18 cellular contexts compared by ENCODE assay signal in genomic region chr10:60707841-60708240, GRCh38.
"Had no signal": no experiment of that assay in that cellular context is flagged by ENCODE, and none has a peak within 500 bp of the region (broad histone marks: within the 10 kb centered on the region; RNA-seq: fewer than 3 reads in every experiment).

No MANE protein-coding gene starts in this region.

- H3K27ac ChIP-seq: epithelial cell of prostate, ovary, stomach, thoracic aorta had no signal

- H3K27me3 ChIP-seq: ovary, stomach had no signal

- H3K36me3 Mint-ChIP-seq: immature natural killer cell, naive B cell had no signal

- ATAC-seq: left cardiac atrium had no signal

- H3K4me3 Mint-ChIP-seq: activated CD8-positive, alpha-beta T cell treated with anti-CD3 and anti-CD28 coated beads, Interleukin-2, amount 10 ng/mL, durations not matched to agents 7 days and 5 days; immature natural killer cell; naive B cell had no signal

- DNase-seq: activated CD8-positive, alpha-beta memory T cell treated with anti-CD3 and anti-CD28 coated beads, Interleukin-2, amount 50 U/mL, for 4 hours; activated CD8-positive, alpha-beta T cell treated with anti-CD3 and anti-CD28 coated beads, Interleukin-2, amount 10 ng/mL, durations not matched to agents 7 days and 5 days; activated naive CD4-positive, alpha-beta T cell; central memory CD4-positive, alpha-beta T cell; cortex of kidney; effector CD8-positive, alpha-beta T cell; foreskin melanocyte; head of caudate nucleus; immature natural killer cell; left cardiac atrium; naive B cell; ovary; SIG-M5; stimulated activated CD4-positive, alpha-beta T cell treated with anti-CD3 and anti-CD28 coated beads, Interleukin-12 subunit alpha, Interleukin-12 subunit beta, amount 100 ng/mL, for 4 hours; stimulated activated CD4-positive, alpha-beta T cell treated with anti-CD3 and anti-CD28 coated beads, Interleukin-2, amount 100 ng/mL, for 24 hours; stomach had no signal

- H3K4me1 Mint-ChIP-seq: naive B cell had no signal

- H3K9me3 ChIP-seq: ovary, stomach, thoracic aorta had no signal

- H3K27ac Mint-ChIP-seq: activated CD8-positive, alpha-beta T cell treated with anti-CD3 and anti-CD28 coated beads, Interleukin-2, amount 10 ng/mL, durations not matched to agents 7 days and 5 days; naive B cell had no signal
